8 cellular contexts compared by ENCODE assay signal in the genomic region with DNA sequence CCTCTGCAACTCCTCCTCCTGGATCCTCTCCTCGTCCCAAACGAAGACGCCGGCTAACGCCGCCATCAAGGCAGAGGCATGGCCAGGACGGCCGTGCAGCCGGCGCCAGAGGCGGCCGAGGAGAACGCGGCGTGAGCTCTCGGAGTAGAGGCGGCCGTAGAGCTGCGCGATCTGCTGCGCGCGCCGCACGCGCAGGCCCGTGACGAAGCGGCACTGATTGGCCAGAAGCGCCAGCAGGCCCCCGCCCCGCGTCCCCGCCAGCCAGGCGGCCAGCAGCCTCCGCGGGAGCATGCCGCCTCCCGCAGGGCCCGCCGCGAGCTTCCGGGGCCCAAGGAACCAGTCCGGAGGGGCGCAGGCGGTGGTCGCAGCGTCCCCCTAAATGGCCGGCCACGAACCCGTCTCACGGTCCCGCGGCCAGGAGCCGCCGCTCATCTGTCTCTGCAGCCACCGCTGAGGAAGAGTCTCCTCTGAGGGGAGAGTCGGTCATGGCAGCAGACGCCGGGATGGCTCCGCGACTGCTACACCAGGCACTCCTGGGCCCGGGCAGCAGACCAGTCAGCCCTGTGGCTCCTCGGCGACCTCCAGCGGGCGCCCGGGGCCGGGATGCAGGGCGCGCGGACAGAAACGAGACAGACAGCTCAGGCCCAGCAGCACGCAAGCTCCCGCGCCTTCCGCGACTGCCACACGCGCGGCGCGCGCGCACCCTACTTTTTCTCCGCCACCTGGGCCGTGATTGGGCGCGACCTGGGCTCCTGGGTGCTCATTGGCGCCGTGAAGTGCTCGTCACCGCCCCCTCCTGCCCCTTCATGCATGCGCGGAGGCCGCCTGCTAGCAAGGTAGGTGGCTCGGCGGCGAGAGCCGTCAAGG. TPM values are rescaled to one million over a fixed set of nuclear protein-coding genes. Genes with fewer than 3 reads are reported as not detected.
DNase-seq lines count a peak whose midpoint lies in the region; ATAC-seq and TF ChIP-seq lines count a peak whose summit lies in the region.

A gene with protein sequence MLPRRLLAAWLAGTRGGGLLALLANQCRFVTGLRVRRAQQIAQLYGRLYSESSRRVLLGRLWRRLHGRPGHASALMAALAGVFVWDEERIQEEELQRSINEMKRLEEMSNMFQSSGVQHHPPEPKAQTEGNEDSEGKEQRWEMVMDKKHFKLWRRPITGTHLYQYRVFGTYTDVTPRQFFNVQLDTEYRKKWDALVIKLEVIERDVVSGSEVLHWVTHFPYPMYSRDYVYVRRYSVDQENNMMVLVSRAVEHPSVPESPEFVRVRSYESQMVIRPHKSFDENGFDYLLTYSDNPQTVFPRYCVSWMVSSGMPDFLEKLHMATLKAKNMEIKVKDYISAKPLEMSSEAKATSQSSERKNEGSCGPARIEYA (minus strand): TSS at position 684 of the 867 bp plus-strand sequence. CDS start 393 bp downstream, at position 291.

- peak within 1 kb of the TSS; percentile 61 to 100 (median 73) for H3K4me3 ChIP-seq in breast epithelium
- H3K4me3 ChIP-seq in iPS-18c (ENCODE audit: insufficient read depth, low read depth, low read length) = peak within 1 kb of the TSS; percentile 97
- peak within 1 kb of the TSS; percentile 69 to 98 (median 93) for H3K4me3 ChIP-seq in skin epidermis

- H3K9me3 ChIP-seq in breast epithelium = no peaks in the 10 kb centered on the region
- H3K9me3 ChIP-seq in iPS-18c (ENCODE audit: control insufficient read depth, insufficient read depth, low read length) = no peaks in the 10 kb centered on the region

- TF ChIP-seq POLR2A in breast epithelium (IDR thresholded peaks at IDR 0.05) = peak; percentile 84

- H3K27ac ChIP-seq in VCaP (peak within 1 kb of the TSS; percentile 97), breast epithelium (peak within 1 kb of the TSS; percentile 88 to 98), skin epidermis (peak within 1 kb of the TSS; percentile 63 to 98 (median 92))

- intact Hi-C loops in breast epithelium (cut with DNase I; ENCODE audit: low total_unique reads) = no loop called here

- no peak for TF ChIP-seq CTCF in VCaP (conservative IDR thresholded peaks at IDR 0.05)
- TF ChIP-seq CTCF in breast epithelium (IDR thresholded peaks at IDR 0.05) = peak in 1 of 3 donors; percentile 17

- H3K36me3 ChIP-seq in breast epithelium = no peaks in the 10 kb centered on the region

- DNase-seq in ACHN (peak; percentile 98), NCI-H2196 treated with DMSO at 0.1 percent for 48 hours (lab: John Stamatoyannopoulos, UW; ENCODE audit: unreplicated experiment) (peak; percentile 94), breast epithelium (ENCODE audit: low spot score in 2 of 2) (peak; percentile 97 to 98)

- peaks cover 3 to 20% of the 10 kb centered on the region in 2 donors for H3K4me1 ChIP-seq in breast epithelium

- ATAC-seq in GM18868 (IDR thresholded peaks at IDR 0.05; ENCODE audit: unreplicated experiment) (peak; percentile 87), HG03108 (IDR thresholded peaks at IDR 0.05; ENCODE audit: unreplicated experiment) (peak; percentile 83)

- in situ Hi-C loops in ACHN (cut with HindIII; ENCODE audit: low pct_ligation_motif_present, low pct_unique_long_range_greater_than_20kb, low sequenced_read_pairs) = no loop called here

- H3K27me3 ChIP-seq in breast epithelium = no peaks in the 10 kb centered on the region

RNA-seq across cellular contexts. Expression of the gene that starts here (rescaled TPM):
- 100 to 1,000 TPM in 1 of 3 donors, 10 to 100 TPM in 2; 84.9 to 133 (median 96.3) TPM for total RNA-seq in breast epithelium

Comparison
In these comparisons a context has a peak if more than half of its experiments do, and no peak if none do; other contexts are left out.
1. Peak in every context shown above with its lines: DNase-seq, ATAC-seq, H3K4me3 ChIP-seq and H3K27ac ChIP-seq.